ENCODE assay signal across 9 cellular contexts in genomic region chr7:39741942-39742623, GRCh38.
DNase-seq lines count a peak whose midpoint lies in the region; ATAC-seq and TF ChIP-seq lines count a peak whose summit lies in the region.
"Had no signal": no experiment of that assay in that cellular context is flagged by ENCODE, and none has a peak within 500 bp of the region (broad histone marks: within the 10 kb centered on the region; RNA-seq: fewer than 3 reads in every experiment).

No MANE protein-coding gene starts in this region.

- no peak overlapping the region for H3K4me3 ChIP-seq in fibroblast of the aortic adventitia (ENCODE audit: low read depth, low read length)
- H3K4me3 ChIP-seq: BLaER1 had no signal

- ATAC-seq in HG02678 (IDR thresholded peaks at IDR 0.05; ENCODE audit: unreplicated experiment) (no peak), HG03095 (IDR thresholded peaks at IDR 0.05; ENCODE audit: unreplicated experiment) (no peak)

- DNase-seq in NCI-H2227 (lab: John Stamatoyannopoulos, UW; ENCODE audit: unreplicated experiment) (peak; percentile 9), NCI-H2227 treated with DMSO at 0.1 percent for 48 hours (lab: John Stamatoyannopoulos, UW) (no peak), M059J (ENCODE audit: low read depth) (peak; percentile 41), fibroblast of the aortic adventitia (ENCODE audit: low read depth) (peak; percentile 24)
- peak; percentile 32 to 44 for DNase-seq in activated CD4-positive, alpha-beta T cell treated with anti-CD3 and anti-CD28 coated beads, Interleukin-2, amount 50 U/mL, for 4 hours
- DNase-seq in stimulated activated CD4-positive, alpha-beta T cell treated with anti-CD3 and anti-CD28 coated beads, Interleukin-15, amount 100 ng/mL, for 24 hours, result peak; percentile 56

- TF ChIP-seq CTCF in fibroblast of the aortic adventitia (IDR thresholded peaks at IDR 0.05; ENCODE audit: insufficient read depth, low read length), result peak; percentile 52
